ENCODE assay signal across 1 cellular context in genomic region chr6:33143113-33143760, GRCh38.
TF ChIP-seq lines count a peak whose summit lies in the region.

No MANE protein-coding gene starts in this region.

TF ChIP-seq in HepG2, 621 proteins besides CTCF, POLR2A, EP300 and RAD21:
- TF ChIP-seq NFE2 (CRISPR knock-in tag; IDR thresholded peaks at IDR 0.05) (no peak), ZNF546 (CRISPR knock-in tag; conservative IDR thresholded peaks at IDR 0.05) (no peak), ZBTB33 (CRISPR knock-in tag; IDR thresholded peaks at IDR 0.05) (peak; percentile 66; the same call in 1 of the 2 replicates), NFIC (IDR thresholded peaks at IDR 0.05; ENCODE audit: low read length) (no peak), ZNF33A (CRISPR knock-in tag; IDR thresholded peaks at IDR 0.05; ENCODE audit: borderline replicate concordance) (no peak), CEBPB (IDR thresholded peaks at IDR 0.05; ENCODE audit: borderline replicate concordance, low read depth, low read length) (peak; percentile 21; the same call in 1 of the 2 replicates), ZNF83 (CRISPR knock-in tag; IDR thresholded peaks at IDR 0.05; ENCODE audit: borderline replicate concordance) (no peak), KAT2B (IDR thresholded peaks at IDR 0.05; ENCODE audit: borderline replicate concordance, low read depth, low read length) (no peak), ZHX2 (IDR thresholded peaks at IDR 0.05; ENCODE audit: low read depth) (no peak), ZHX2 (CRISPR knock-in tag; IDR thresholded peaks at IDR 0.05; ENCODE audit: borderline replicate concordance) (no peak), ZNF512B (CRISPR knock-in tag; IDR thresholded peaks at IDR 0.05; ENCODE audit: borderline replicate concordance) (no peak), SALL1 (CRISPR knock-in tag; IDR thresholded peaks at IDR 0.05) (no peak), ZMAT5 (CRISPR knock-in tag; IDR thresholded peaks at IDR 0.05; ENCODE audit: borderline replicate concordance, low read depth) (no peak), YEATS4 (CRISPR knock-in tag; IDR thresholded peaks at IDR 0.05; ENCODE audit: borderline replicate concordance) (no peak), ATF1 (CRISPR knock-in tag; IDR thresholded peaks at IDR 0.05) (no peak), ZBTB25 (CRISPR knock-in tag; IDR thresholded peaks at IDR 0.05) (no peak), ZNF878 (CRISPR knock-in tag; IDR thresholded peaks at IDR 0.05) (no peak), ISX (CRISPR knock-in tag; conservative IDR thresholded peaks at IDR 0.05) (no peak)
